19 cellular contexts compared by ENCODE assay signal in the genomic region with DNA sequence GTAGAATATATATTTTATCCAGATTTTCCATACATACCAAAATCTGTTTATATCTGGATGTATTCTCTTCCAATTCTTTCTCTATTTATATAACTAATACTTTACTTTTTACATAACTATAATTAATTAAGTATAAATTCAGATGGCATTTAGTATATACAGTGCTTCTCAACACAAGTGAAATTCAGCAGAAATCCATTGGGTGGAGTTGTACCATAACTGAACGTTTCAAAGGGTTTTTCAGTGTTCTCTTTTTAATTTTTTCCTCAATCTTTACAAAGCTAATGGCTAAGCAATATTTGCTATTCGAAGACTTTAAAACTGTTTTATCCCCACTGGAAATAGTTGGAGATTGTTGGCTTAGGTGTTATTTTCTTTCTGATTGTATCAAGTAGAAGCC. TPM values are rescaled to one million over a fixed set of nuclear protein-coding genes. Genes with fewer than 3 reads are reported as not detected.
DNase-seq lines count a peak whose midpoint lies in the region; ATAC-seq, FAIRE-seq and TF ChIP-seq lines count a peak whose summit lies in the region.
"Had no signal": no experiment of that assay in that cellular context is flagged by ENCODE, and none has a peak within 500 bp of the region (broad histone marks: within the 10 kb centered on the region; RNA-seq: fewer than 3 reads in every experiment).

No MANE protein-coding gene starts in this region.

- H3K27me3 ChIP-seq in HepG2 (ENCODE audit: control insufficient read depth in 1 of 2, insufficient read depth in 2 of 2, low read length in 2 of 2), result no peaks in the 10 kb centered on the region; a peak in 1 of 5 replicates
- no peaks in the 10 kb centered on the region for H3K27me3 ChIP-seq in right lobe of liver
- peaks cover 0 to 3% of the 10 kb centered on the region in 2 donors for H3K27me3 ChIP-seq in uterus
- H3K27me3 ChIP-seq: SJSA1 had no signal

- H3K27ac ChIP-seq in HepG2 (ENCODE audit: extremely low read length, insufficient read depth, low read length) (no peak overlapping the region), right lobe of liver (no peak overlapping the region), OCI-LY7 (ENCODE audit: low read depth, low read length, poor library complexity, severe bottlenecking) (no peak overlapping the region), uterus (no peak overlapping the region)
- H3K27ac ChIP-seq: SJSA1 had no signal

- H3K27ac Mint-ChIP-seq in activated T-helper 2 cell treated with anti-CD3 and anti-CD28 coated beads, Interferon-gamma antibody, Interleukin-2, Interleukin-4, amounts not matched to agents 10 μg/mL and 5 μg/mL and 100 μg/mL, durations not matched to agents 14 hours and 24 hours and 36 hours, result no peak overlapping the region
- no peak overlapping the region for H3K27ac Mint-ChIP-seq in glutamatergic neuron (ENCODE audit: unreplicated experiment)
- H3K27ac Mint-ChIP-seq: activated CD4-positive, alpha-beta memory T cell treated with anti-CD3 and anti-CD28 coated beads for 36 hours; activated naive CD8-positive, alpha-beta T cell treated with anti-CD3 and anti-CD28 coated beads, Interleukin-2, amount 10 ng/mL, durations not matched to agents 7 days and 5 days; IgD-negative memory B cell had no signal

- 2% methylated on average over 2 of the region's 2 CpGs for WGBS in HepG2 (ENCODE audit: low lambda C conversion rate)
- WGBS in right lobe of liver (ENCODE audit: insufficient coverage, low coverage, low lambda C conversion rate, missing lambda C conversion rate), result 13% methylated on average over 2 of the region's 2 CpGs

- no peaks in the 10 kb centered on the region for H3K9me3 Mint-ChIP-seq in activated T-helper 2 cell treated with anti-CD3 and anti-CD28 coated beads, Interferon-gamma antibody, Interleukin-2, Interleukin-4, amounts not matched to agents 10 μg/mL and 5 μg/mL and 100 μg/mL, durations not matched to agents 14 hours and 24 hours and 36 hours
- H3K9me3 Mint-ChIP-seq in glutamatergic neuron (ENCODE audit: unreplicated experiment), result no peaks in the 10 kb centered on the region
- H3K9me3 Mint-ChIP-seq: activated CD4-positive, alpha-beta memory T cell treated with anti-CD3 and anti-CD28 coated beads for 36 hours; activated naive CD8-positive, alpha-beta T cell treated with anti-CD3 and anti-CD28 coated beads, Interleukin-2, amount 10 ng/mL, durations not matched to agents 7 days and 5 days; activated T-cell treated with anti-CD3 and anti-CD28 coated beads, Interleukin-2, amount 50 U/mL, for 4 hours; IgD-negative memory B cell had no signal

- no peak for TF ChIP-seq CTCF in HepG2 (CRISPR knock-in tag; IDR thresholded peaks at IDR 0.05)
- peak in 1 of 4 donors; percentile 12 for TF ChIP-seq CTCF in right lobe of liver (IDR thresholded peaks at IDR 0.05)
- TF ChIP-seq CTCF in OCI-LY7 (conservative IDR thresholded peaks at IDR 0.05; ENCODE audit: low read length), result peak; percentile 46; the same call in 1 of the 2 replicates
- TF ChIP-seq CTCF in uterus (IDR thresholded peaks at IDR 0.05), result no peak
- no peak for TF ChIP-seq CTCF in glutamatergic neuron (IDR thresholded peaks at IDR 0.05; ENCODE audit: partially characterized antibody, unreplicated experiment)

- H3K36me3 ChIP-seq in HepG2 (replicated peaks in 1 of 2; ENCODE audit: control insufficient read depth in 1 of 2, insufficient read depth in 2 of 2, low read length in 2 of 2) (no peaks in the 10 kb centered on the region), right lobe of liver (no peaks in the 10 kb centered on the region), OCI-LY7 (ENCODE audit: insufficient read depth, low read length) (no peaks in the 10 kb centered on the region), uterus (no peaks in the 10 kb centered on the region)
- H3K36me3 ChIP-seq: SJSA1 had no signal

- in situ Hi-C loops in HepG2 (cut with HindIII; ENCODE audit: extremely low pct_ligation_motif_present, low pct_unique_long_range_greater_than_20kb), result no loop called here

- H3K9me3 ChIP-seq in HepG2 (ENCODE audit: low read length) (no peaks in the 10 kb centered on the region), right lobe of liver (no peaks in the 10 kb centered on the region), OCI-LY7 (ENCODE audit: low read length) (no peaks in the 10 kb centered on the region), uterus (no peaks in the 10 kb centered on the region)
- H3K9me3 ChIP-seq: SJSA1 had no signal

- H3K4me1 Mint-ChIP-seq in activated T-helper 2 cell treated with anti-CD3 and anti-CD28 coated beads, Interferon-gamma antibody, Interleukin-2, Interleukin-4, amounts not matched to agents 10 μg/mL and 5 μg/mL and 100 μg/mL, durations not matched to agents 14 hours and 24 hours and 36 hours (ENCODE audit: low read depth), result no peaks in the 10 kb centered on the region
- no peaks in the 10 kb centered on the region for H3K4me1 Mint-ChIP-seq in glutamatergic neuron (ENCODE audit: low read depth, unreplicated experiment)
- H3K4me1 Mint-ChIP-seq: activated naive CD8-positive, alpha-beta T cell treated with anti-CD3 and anti-CD28 coated beads, Interleukin-2, amount 10 ng/mL, durations not matched to agents 7 days and 5 days; IgD-negative memory B cell had no signal

- no peak for TF ChIP-seq RAD21 in HepG2 (CRISPR knock-in tag; IDR thresholded peaks at IDR 0.05)

- TF ChIP-seq POLR2A in HepG2 (IDR thresholded peaks at IDR 0.05; ENCODE audit: insufficient read depth in 1 of 2, low read depth in 2 of 2, low read length in 2 of 2), result no peak
- no peak for TF ChIP-seq POLR2A in right lobe of liver (IDR thresholded peaks at IDR 0.05)
- TF ChIP-seq POLR2A in uterus (IDR thresholded peaks at IDR 0.05), result no peak

- H3K9ac ChIP-seq in HepG2 (ENCODE audit: insufficient read depth, low read depth, low read length), result no peak overlapping the region

- H3K4me3 ChIP-seq in HepG2 (replicated peaks in 1 of 3; ENCODE audit: insufficient read depth in 1 of 3, low read depth in 2 of 3, low read length in 3 of 3), result no peak overlapping the region
- H3K4me3 ChIP-seq in right lobe of liver, result no peak overlapping the region
- H3K4me3 ChIP-seq in OCI-LY7 (ENCODE audit: low read depth, low read length, poor library complexity, severe bottlenecking), result no peak overlapping the region
- H3K4me3 ChIP-seq in uterus, result no peak overlapping the region
- H3K4me3 ChIP-seq: SJSA1 had no signal

- peak; percentile 1 for DNase-seq in HepG2 (ENCODE audit: low spot score)
- DNase-seq in right lobe of liver, result no peak
- peak; percentile 4 for DNase-seq in OCI-LY7 (ENCODE audit: low spot score)
- DNase-seq in activated T-helper 2 cell treated with anti-CD3 and anti-CD28 coated beads, Interferon-gamma antibody, Interleukin-2, Interleukin-4, amounts not matched to agents 10 μg/mL and 5 μg/mL and 100 μg/mL, durations not matched to agents 14 hours and 24 hours and 36 hours (ENCODE audit: low spot score), result no peak
- no peak for DNase-seq in uterus
- no peak for DNase-seq in glutamatergic neuron
- no peak for DNase-seq in GM19239 (ENCODE audit: insufficient read length, low spot score)
- DNase-seq: activated CD4-positive, alpha-beta memory T cell treated with anti-CD3 and anti-CD28 coated beads for 36 hours; activated naive CD8-positive, alpha-beta T cell treated with anti-CD3 and anti-CD28 coated beads, Interleukin-2, amount 10 ng/mL, durations not matched to agents 7 days and 5 days; activated T-cell treated with anti-CD3 and anti-CD28 coated beads, Interleukin-2, amount 50 U/mL, for 4 hours; DMS79; hypothalamus; NCI-H1417 treated with DMSO at 0.1 percent for 48 hours; right cardiac atrium; substantia nigra had no signal

- ATAC-seq in HepG2 (no peak), right lobe of liver (no peak)
- ATAC-seq: activated T-cell treated with anti-CD3 and anti-CD28 coated beads, Interleukin-2, amount 50 U/mL, for 4 hours; right cardiac atrium had no signal

- H3K9me2 ChIP-seq in OCI-LY7 (ENCODE audit: insufficient read depth, low read length), result no peaks in the 10 kb centered on the region

- POLR2A ChIA-PET in HepG2 (lab: Yijun Ruan, JAX), result no interaction called here
- POLR2A ChIA-PET in OCI-LY7 (lab: Charles Lee), result no interaction called here

- no peak for TF ChIP-seq EP300 in HepG2 (IDR thresholded peaks at IDR 0.05; ENCODE audit: low read depth in 2 of 2, low read length in 2 of 2)
- TF ChIP-seq EP300 in HepG2 (CRISPR knock-in tag; IDR thresholded peaks at IDR 0.05; ENCODE audit: borderline replicate concordance), result no peak

- H3K27me3 Mint-ChIP-seq in activated T-helper 2 cell treated with anti-CD3 and anti-CD28 coated beads, Interferon-gamma antibody, Interleukin-2, Interleukin-4, amounts not matched to agents 10 μg/mL and 5 μg/mL and 100 μg/mL, durations not matched to agents 14 hours and 24 hours and 36 hours (ENCODE audit: low read depth), result no peaks in the 10 kb centered on the region
- no peaks in the 10 kb centered on the region for H3K27me3 Mint-ChIP-seq in glutamatergic neuron (ENCODE audit: unreplicated experiment)

- H3K79me2 ChIP-seq in HepG2 (ENCODE audit: insufficient read depth, low read length) (no peaks in the 10 kb centered on the region), OCI-LY7 (ENCODE audit: insufficient read depth, low read depth, low read length) (no peaks in the 10 kb centered on the region)

- H4K20me1 ChIP-seq in HepG2 (ENCODE audit: insufficient read depth, low read length) (no peaks in the 10 kb centered on the region), OCI-LY7 (ENCODE audit: insufficient read depth, low read length) (no peaks in the 10 kb centered on the region)

- H3K4me1 ChIP-seq in HepG2 (ENCODE audit: insufficient read depth, low read length), result no peaks in the 10 kb centered on the region
- no peaks in the 10 kb centered on the region for H3K4me1 ChIP-seq in right lobe of liver
- H3K4me1 ChIP-seq in OCI-LY7 (ENCODE audit: insufficient read depth, low read length, poor library complexity, severe bottlenecking), result no peaks in the 10 kb centered on the region
- no peaks in the 10 kb centered on the region for H3K4me1 ChIP-seq in uterus
- H3K4me1 ChIP-seq: SJSA1 had no signal

- H3K4me3 Mint-ChIP-seq in activated T-helper 2 cell treated with anti-CD3 and anti-CD28 coated beads, Interferon-gamma antibody, Interleukin-2, Interleukin-4, amounts not matched to agents 10 μg/mL and 5 μg/mL and 100 μg/mL, durations not matched to agents 14 hours and 24 hours and 36 hours (ENCODE audit: low read depth), result no peak overlapping the region
- H3K4me3 Mint-ChIP-seq in glutamatergic neuron (ENCODE audit: unreplicated experiment), result no peak overlapping the region
- H3K4me3 Mint-ChIP-seq: activated CD4-positive, alpha-beta memory T cell treated with anti-CD3 and anti-CD28 coated beads for 36 hours; activated naive CD8-positive, alpha-beta T cell treated with anti-CD3 and anti-CD28 coated beads, Interleukin-2, amount 10 ng/mL, durations not matched to agents 7 days and 5 days; activated T-cell treated with anti-CD3 and anti-CD28 coated beads, Interleukin-2, amount 50 U/mL, for 4 hours; IgD-negative memory B cell had no signal

- CTCF ChIA-PET in HepG2 (lab: Yijun Ruan, JAX; ENCODE audit: low intra/inter-chr PET ratio, low total read pairs) (no interaction called here), OCI-LY7 (lab: Charles Lee; ENCODE audit: unreplicated experiment) (no interaction called here)

- intact Hi-C loops in HepG2 (cut with micrococcal nuclease; ENCODE audit: unreplicated experiment) (no loop called here), right lobe of liver (cut with DNase I) (no loop called here), OCI-LY7 (cut with micrococcal nuclease; ENCODE audit: unreplicated experiment) (no loop called here), uterus (cut with DNase I; ENCODE audit: low total_unique reads) (no loop called here)
- intact Hi-C loops in activated T-helper 2 cell treated with anti-CD3 and anti-CD28 coated beads, Interferon-gamma antibody, Interleukin-2, Interleukin-4, amounts not matched to agents 10 μg/mL and 5 μg/mL and 100 μg/mL, durations not matched to agents 14 hours and 24 hours and 36 hours (cut with micrococcal nuclease), result no loop called here

- no peak overlapping the region for H2AFZ ChIP-seq in HepG2 (ENCODE audit: low read length)
- no peak overlapping the region for H2AFZ ChIP-seq in OCI-LY7 (ENCODE audit: low read length)

- no TSS peak for BruUV-seq in HepG2 (replicated peaks; lab: Mats Ljungman, UMichigan)
- no TSS peak for BruUV-seq in OCI-LY7 (replicated peaks; lab: Mats Ljungman, UMichigan)

- H3K36me3 Mint-ChIP-seq in activated T-helper 2 cell treated with anti-CD3 and anti-CD28 coated beads, Interferon-gamma antibody, Interleukin-2, Interleukin-4, amounts not matched to agents 10 μg/mL and 5 μg/mL and 100 μg/mL, durations not matched to agents 14 hours and 24 hours and 36 hours (ENCODE audit: low read depth), result no peaks in the 10 kb centered on the region
- no peaks in the 10 kb centered on the region for H3K36me3 Mint-ChIP-seq in glutamatergic neuron (ENCODE audit: unreplicated experiment)
- H3K36me3 Mint-ChIP-seq: activated CD4-positive, alpha-beta memory T cell treated with anti-CD3 and anti-CD28 coated beads for 36 hours; activated naive CD8-positive, alpha-beta T cell treated with anti-CD3 and anti-CD28 coated beads, Interleukin-2, amount 10 ng/mL, durations not matched to agents 7 days and 5 days had no signal

- FAIRE-seq in HepG2 (lab: Jason Lieb, UNC) (no peak), endometrium (lab: Jason Lieb, UNC) (peak; percentile 21), GM19239 (lab: Jason Lieb, UNC) (no peak)

- H3K4me2 ChIP-seq in HepG2 (ENCODE audit: low read depth, low read length) (no peak overlapping the region), OCI-LY7 (ENCODE audit: low read length) (no peak overlapping the region)

RNA-seq across cellular contexts. Expression of gene ZBBX, which starts 13.9 kb away (rescaled TPM):
- not detected in 2 replicates for total RNA-seq in HepG2 (2016; rRNA removed; fragmentation: Illumina TruSeq; extraction: Trizol)
- total RNA-seq in HepG2 (2016; cell fraction: cytosol; rRNA removed; fragmentation: Illumina TruSeq; extraction: Trizol; ENCODE audit: low read depth), result not detected in 2 replicates
- total RNA-seq in HepG2 (2016; cell fraction: insoluble cytoplasmic fraction; rRNA removed; fragmentation: Illumina TruSeq; extraction: Trizol), result not detected in 2 replicates
- not detected in 2 replicates for total RNA-seq in HepG2 (2016; cell fraction: membrane; rRNA removed; fragmentation: Illumina TruSeq; extraction: Trizol)
- total RNA-seq in HepG2 (2016; cell fraction: nucleus; rRNA removed; fragmentation: Illumina TruSeq; extraction: Trizol), result not detected in 2 replicates
- polyA plus RNA-seq in HepG2 (2011; rRNA removed), result not detected in 2 replicates
- polyA plus RNA-seq in HepG2 (2011; cell fraction: cytosol; rRNA removed), result not detected in 2 replicates
- not detected in 2 replicates for polyA plus RNA-seq in HepG2 (2011; cell fraction: nucleus; rRNA removed)
- polyA plus RNA-seq in HepG2 (2012), result not detected in 2 replicates
- not detected in 2 replicates for polyA plus RNA-seq in HepG2 (2016; cell fraction: cytosol; fragmentation: Illumina TruSeq; extraction: Trizol; ENCODE audit: low read depth)
- not detected in 2 replicates for polyA plus RNA-seq in HepG2 (2016; cell fraction: insoluble cytoplasmic fraction; fragmentation: Illumina TruSeq; extraction: Trizol; ENCODE audit: low read depth)
- not detected in 2 replicates for polyA plus RNA-seq in HepG2 (2016; cell fraction: membrane; fragmentation: Illumina TruSeq; extraction: Trizol; ENCODE audit: low read depth)
- polyA plus RNA-seq in HepG2 (2016; cell fraction: nucleus; fragmentation: Illumina TruSeq; extraction: Trizol; ENCODE audit: insufficient read depth, low read depth), result not detected in 2 replicates
- polyA minus RNA-seq in HepG2 (2011; rRNA and poly(A)+ RNA removed; ENCODE audit: low replicate concordance), result not detected in 2 replicates
- not detected in 2 replicates for polyA minus RNA-seq in HepG2 (2011; cell fraction: cytosol; rRNA and poly(A)+ RNA removed)
- polyA minus RNA-seq in HepG2 (2011; cell fraction: nucleus; rRNA and poly(A)+ RNA removed), result not detected in 2 replicates
- total RNA-seq in right lobe of liver, result not detected
- total RNA-seq in OCI-LY7 (2014; rRNA removed; shearing (Covaris generic)), result not detected in 2 replicates
- total RNA-seq in OCI-LY7 (2022), result not detected in 2 replicates
- total RNA-seq in activated T-helper 2 cell treated with anti-CD3 and anti-CD28 coated beads, Interferon-gamma antibody, Interleukin-2, Interleukin-4, amounts not matched to agents 10 μg/mL and 5 μg/mL and 100 μg/mL, durations not matched to agents 14 hours and 24 hours and 36 hours, result not detected in 2 replicates
- 1 to 10 TPM in 3 of 4 donors, under 1 TPM in 1; 0.52 to 8.8 (median 1.9) TPM for total RNA-seq in uterus
- total RNA-seq in glutamatergic neuron (ENCODE audit: unreplicated experiment), result 1.4 TPM
- total RNA-seq: activated CD4-positive, alpha-beta memory T cell treated with anti-CD3 and anti-CD28 coated beads for 36 hours; activated naive CD8-positive, alpha-beta T cell treated with anti-CD3 and anti-CD28 coated beads, Interleukin-2, amount 10 ng/mL, durations not matched to agents 7 days and 5 days; activated T-cell treated with anti-CD3 and anti-CD28 coated beads, Interleukin-2, amount 50 U/mL, for 4 hours; right cardiac atrium; SJSA1 had no signal
- polyA plus RNA-seq: BJ, IgD-negative memory B cell, right cardiac atrium had no signal

Comparison
In these comparisons a context has a peak if more than half of its experiments do, and no peak if none do; other contexts are left out.
1. DNase-seq: peak in HepG2 (single experiment) and OCI-LY7 (single experiment); none in right lobe of liver (0 of 3), activated T-helper 2 cell treated with anti-CD3 and anti-CD28 coated beads, Interferon-gamma antibody, Interleukin-2, Interleukin-4, amounts not matched to agents 10 μg/mL and 5 μg/mL and 100 μg/mL, durations not matched to agents 14 hours and 24 hours and 36 hours (single experiment), uterus (0 of 2), glutamatergic neuron (single experiment) and GM19239 (single experiment).